22 cellular contexts compared by ENCODE assay signal in the genomic region with DNA sequence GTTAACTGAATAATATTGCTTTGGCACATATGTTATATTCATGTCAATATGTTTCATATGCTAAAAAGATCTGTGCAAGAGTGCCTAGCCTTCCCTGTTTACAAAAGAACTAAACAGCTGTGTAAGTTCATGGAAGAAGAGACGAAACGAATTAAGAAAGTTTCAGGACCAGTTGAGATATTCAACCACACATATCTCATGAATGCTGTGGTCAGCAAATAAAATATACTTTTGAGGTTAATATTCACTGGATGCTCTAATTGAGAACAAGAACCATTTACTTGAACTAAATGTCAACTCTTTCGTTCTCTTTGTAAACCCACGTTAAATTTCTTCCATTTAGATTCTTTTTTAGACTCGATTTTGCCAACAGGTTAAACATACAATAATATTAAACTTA.
DNase-seq lines count a peak whose midpoint lies in the region; ATAC-seq, FAIRE-seq and TF ChIP-seq lines count a peak whose summit lies in the region.
"Had no signal": no experiment of that assay in that cellular context is flagged by ENCODE, and none has a peak within 500 bp of the region (broad histone marks: within the 10 kb centered on the region; RNA-seq: fewer than 3 reads in every experiment).

No MANE protein-coding gene starts in this region.

- H3K27me3 ChIP-seq in KMS-11 (ENCODE audit: insufficient read depth, low read depth) (no peaks in the 10 kb centered on the region), SU-DHL-6 (ENCODE audit: low read length) (no peaks in the 10 kb centered on the region)
- H3K27me3 ChIP-seq: BLaER1 had no signal

- H3K9me3 ChIP-seq in A549 (no peaks in the 10 kb centered on the region), SU-DHL-6 (ENCODE audit: insufficient read depth, low read length) (no peaks in the 10 kb centered on the region)
- H3K9me3 ChIP-seq: BLaER1, Caco-2 had no signal

- no peak for DNase-seq in A549 (ENCODE audit: low read depth in 1 of 2, low spot score in 1 of 2)
- peak; percentile 6 for DNase-seq in myocyte (ENCODE audit: low read depth)
- no peak for DNase-seq in DMS114 treated with DMSO at 0.1 percent for 48 hours (lab: John Stamatoyannopoulos, UW; ENCODE audit: unreplicated experiment)
- no peak for DNase-seq in GM19239 (ENCODE audit: insufficient read length, low spot score)
- DNase-seq: 8988T; Caco-2; CD4-positive, CD25-positive, alpha-beta regulatory T cell; CD8-positive, alpha-beta T cell; DMS79; EL; GDM1; GM23248; H7; HCEC 1CT had no signal

- POLR2A ChIA-PET in A549 (lab: Yijun Ruan, JAX) = no interaction called here

- H3K4me3 ChIP-seq in A549 (no peak overlapping the region), KMS-11 (IDR thresholded peaks at IDR 0.05; ENCODE audit: insufficient read depth, low read depth, low read length) (no peak overlapping the region), SU-DHL-6 (ENCODE audit: insufficient read depth, low read length, poor library complexity, severe bottlenecking) (no peak overlapping the region)
- H3K4me3 ChIP-seq: BLaER1, GM12878, GM23248 had no signal

- H2AFZ ChIP-seq in KMS-11 (ENCODE audit: low read depth) (no peak overlapping the region), SU-DHL-6 (ENCODE audit: low read depth, low read length, severe bottlenecking) (peak overlapping the region; percentile 50)
- H2AFZ ChIP-seq: GM23248 had no signal

- H3K27ac ChIP-seq in A549 = no peak overlapping the region
- H3K27ac ChIP-seq in KMS-11 = peak overlapping the region; percentile 18; the same call in 1 of the 2 replicates
- H3K27ac ChIP-seq in SU-DHL-6 (ENCODE audit: low read depth, low read length) = no peak overlapping the region
- H3K27ac ChIP-seq: BLaER1, C4-2B, GM23248 had no signal

- no peaks in the 10 kb centered on the region for H3K36me3 ChIP-seq in KMS-11 (ENCODE audit: insufficient read depth)
- no peaks in the 10 kb centered on the region for H3K36me3 ChIP-seq in SU-DHL-6 (ENCODE audit: low read length)
- H3K36me3 ChIP-seq: BLaER1 had no signal

- H3K79me2 ChIP-seq in KMS-11 (ENCODE audit: insufficient read depth, low read depth) = no peaks in the 10 kb centered on the region
- no peaks in the 10 kb centered on the region for H3K79me2 ChIP-seq in SU-DHL-6 (ENCODE audit: insufficient read depth, low read length)

- no peak for FAIRE-seq in A549 (lab: Jason Lieb, UNC)
- no peak for FAIRE-seq in GM19239 (lab: Jason Lieb, UNC)
- FAIRE-seq: GM12878, GM18507, H1 had no signal

- no peaks in the 10 kb centered on the region for H3K4me1 ChIP-seq in A549
- peaks cover 40% of the 10 kb centered on the region for H3K4me1 ChIP-seq in KMS-11 (ENCODE audit: low read depth, poor library complexity, severe bottlenecking)
- H3K4me1 ChIP-seq: BLaER1, Caco-2 had no signal

- H3F3A ChIP-seq in SU-DHL-6 (ENCODE audit: insufficient read depth) = no peaks in the 10 kb centered on the region

- no peak for ATAC-seq in A549
- ATAC-seq in GM18517 (IDR thresholded peaks at IDR 0.05; ENCODE audit: unreplicated experiment) = no peak
- ATAC-seq: CD8-positive, alpha-beta T cell; GM12878 had no signal

- TF ChIP-seq CTCF in A549 (IDR thresholded peaks at IDR 0.05) (no peak), KMS-11 (conservative IDR thresholded peaks at IDR 0.05; ENCODE audit: low read depth, low read length) (no peak), SU-DHL-6 (IDR thresholded peaks at IDR 0.05; ENCODE audit: insufficient read depth, low read length, poor library complexity, severe bottlenecking) (no peak)

- no peak for TF ChIP-seq POLR2A in A549 (IDR thresholded peaks at IDR 0.05; ENCODE audit: low read length)

- WGBS in A549 (ENCODE audit: missing lambda C conversion rate) = 5% methylated on average over 5 of the region's 5 CpGs

- H4K20me1 ChIP-seq in KMS-11 (ENCODE audit: insufficient read depth) = no peaks in the 10 kb centered on the region
- no peaks in the 10 kb centered on the region for H4K20me1 ChIP-seq in SU-DHL-6 (ENCODE audit: low read depth, low read length)
- H4K20me1 ChIP-seq: BLaER1 had no signal

- no peak for TF ChIP-seq RAD21 in A549 (conservative IDR thresholded peaks at IDR 0.05 in 1 of 2, IDR thresholded peaks at IDR 0.05 in 1 of 2)

- H3K9ac ChIP-seq in KMS-11 (no peak overlapping the region), SU-DHL-6 (ENCODE audit: low read length) (no peak overlapping the region)
- H3K9ac ChIP-seq: BLaER1, GM23248 had no signal

- TF ChIP-seq EP300 in A549 (IDR thresholded peaks at IDR 0.05) = no peak

- H3K9me2 ChIP-seq in SU-DHL-6 (replicated peaks; ENCODE audit: insufficient read depth, low read length) = no peaks in the 10 kb centered on the region

- CTCF ChIA-PET in A549 (lab: Yijun Ruan, JAX) = no interaction called here

- no peak overlapping the region for H3K4me2 ChIP-seq in A549
- H3K4me2 ChIP-seq in KMS-11 = peak overlapping the region; percentile 61
- no peak overlapping the region for H3K4me2 ChIP-seq in SU-DHL-6 (ENCODE audit: low read depth, low read length, poor library complexity, severe bottlenecking)
- H3K4me2 ChIP-seq: BLaER1 had no signal

TF ChIP-seq in A549, 52 proteins besides CTCF, POLR2A, EP300 and RAD21:
- TF ChIP-seq ELK1 (IDR thresholded peaks at IDR 0.05; ENCODE audit: low read depth, low read length) (no peak), MAFK (IDR thresholded peaks at IDR 0.05; ENCODE audit: partially characterized antibody) (peak; percentile 77), CHD2 (IDR thresholded peaks at IDR 0.05; ENCODE audit: low read length, partially characterized antibody) (no peak)
